Comparison of ENCODE assay signal across 11 cellular contexts in genomic region chr10:104323085-104323484, GRCh38. TPM values are rescaled to one million over a fixed set of nuclear protein-coding genes. Genes with fewer than 3 reads are reported as not detected.
A peak's percentile ranks its signal among the peaks of the same experiment; 100 is the strongest.
DNase-seq lines count a peak whose midpoint lies in the region; ATAC-seq and TF ChIP-seq lines count a peak whose summit lies in the region.
"Had no signal": no experiment of that assay in that cellular context is flagged by ENCODE, and none has a peak within 500 bp of the region (broad histone marks: within the 10 kb centered on the region; RNA-seq: fewer than 3 reads in every experiment).

No MANE protein-coding gene starts in this region.

- no peaks in the 10 kb centered on the region for H3K36me3 ChIP-seq in left ventricle myocardium inferior
- H3K36me3 ChIP-seq in mesenchymal stem cell (ENCODE audit: control insufficient read depth in 1 of 2, insufficient read depth in 2 of 2, low read depth in 1 of 2, low read length in 2 of 2), result peaks cover 34 to 47% of the 10 kb centered on the region in 2 experiments
- H3K36me3 ChIP-seq in vagina, result no peaks in the 10 kb centered on the region

- no peak overlapping the region for H2AFZ ChIP-seq in mesenchymal stem cell (ENCODE audit: low read depth, low read length)

- 76% methylated on average over 1 of the region's 1 CpG for WGBS in mesenchymal stem cell

- no peak overlapping the region for H4K91ac ChIP-seq in mesenchymal stem cell (ENCODE audit: low read length)

- H3K14ac ChIP-seq in mesenchymal stem cell (ENCODE audit: low read length in 2 of 2), result no peak overlapping the region

- H2BK15ac ChIP-seq in mesenchymal stem cell (ENCODE audit: low read depth, poor library complexity, severe bottlenecking), result no peak overlapping the region

- no peak overlapping the region for H3K4ac ChIP-seq in mesenchymal stem cell (ENCODE audit: low read depth in 1 of 2, low read length in 2 of 2)

- no peak for TF ChIP-seq POLR2A in vagina (IDR thresholded peaks at IDR 0.05)

- no peak overlapping the region for H2BK120ac ChIP-seq in mesenchymal stem cell (ENCODE audit: low read depth, low read length)

- no peak overlapping the region for H2BK5ac ChIP-seq in mesenchymal stem cell (ENCODE audit: low read depth, low read length, poor library complexity, severe bottlenecking)

- H3K9ac ChIP-seq in mesenchymal stem cell (ENCODE audit: low read length), result peak overlapping the region; percentile 21

- no peak overlapping the region for H2AK5ac ChIP-seq in mesenchymal stem cell (ENCODE audit: low read length, severe bottlenecking)

- H3K27ac ChIP-seq in left ventricle myocardium inferior (replicated peaks), result peak overlapping the region; percentile 99
- no peak overlapping the region for H3K27ac ChIP-seq in mesenchymal stem cell (ENCODE audit: low read length, poor library complexity, severe bottlenecking)
- peak overlapping the region; percentile 96 for H3K27ac ChIP-seq in vagina
- peak overlapping the region in 1 of 2 donors; percentile 90 for H3K27ac ChIP-seq in coronary artery

- peaks cover 5% of the 10 kb centered on the region for H3K27me3 Mint-ChIP-seq in brain

- DNase-seq in left ventricle myocardium inferior, result no peak
- no peak for DNase-seq in Right ventricle myocardium superior
- DNase-seq in mesenchymal stem cell, result no peak
- no peak for DNase-seq in vagina (ENCODE audit: extremely low spot score in 2 of 2)
- no peak for DNase-seq in GM10266 (ENCODE audit: extremely low spot score)
- DNase-seq in coronary artery (ENCODE audit: low spot score), result no peak
- no peak for DNase-seq in NCI-H82 treated with DMSO at 0.1 percent for 48 hours (lab: John Stamatoyannopoulos, UW; ENCODE audit: unreplicated experiment)
- DNase-seq: C1 segment of cervical spinal cord, NCI-H82, occipital lobe had no signal

- TF ChIP-seq CTCF in left ventricle myocardium inferior (IDR thresholded peaks at IDR 0.05; ENCODE audit: borderline replicate concordance) (no peak), brain (conservative IDR thresholded peaks at IDR 0.05) (no peak), vagina (IDR thresholded peaks at IDR 0.05) (no peak), GM10266 (IDR thresholded peaks at IDR 0.05; ENCODE audit: control insufficient read depth, insufficient read depth, low read depth, missing control alignments) (no peak), coronary artery (IDR thresholded peaks at IDR 0.05) (no peak)

- peaks cover 100% of the 10 kb centered on the region for H3K4me1 ChIP-seq in left ventricle myocardium inferior
- peaks cover 49% of the 10 kb centered on the region for H3K4me1 ChIP-seq in mesenchymal stem cell (ENCODE audit: control insufficient read depth, insufficient read depth, low read depth, low read length)
- H3K4me1 ChIP-seq in vagina, result peaks cover 100% of the 10 kb centered on the region

- no peak overlapping the region for H2BK12ac ChIP-seq in mesenchymal stem cell (ENCODE audit: low read length in 2 of 2)

- H3K4me3 ChIP-seq in left ventricle myocardium inferior (no peak overlapping the region), mesenchymal stem cell (ENCODE audit: insufficient read depth in 1 of 2, low read depth in 1 of 2, low read length in 2 of 2) (no peak overlapping the region), vagina (no peak overlapping the region), coronary artery (no peak overlapping the region)

- peaks cover 100% of the 10 kb centered on the region for H3K4me1 Mint-ChIP-seq in brain

- H3K9me3 Mint-ChIP-seq in brain, result no peaks in the 10 kb centered on the region

- H4K8ac ChIP-seq in mesenchymal stem cell (ENCODE audit: low read length), result no peak overlapping the region

- intact Hi-C loops in left ventricle myocardium inferior (cut with micrococcal nuclease), result no loop called here
- intact Hi-C loops in Right ventricle myocardium superior (cut with DNase I), result no loop called here
- intact Hi-C loops in vagina (cut with DNase I), result no loop called here

- peak overlapping the region; percentile 63 to 93 (median 82) for H3K27ac Mint-ChIP-seq in brain

- H3K27me3 ChIP-seq in left ventricle myocardium inferior (ENCODE audit: low read depth) (no peaks in the 10 kb centered on the region), mesenchymal stem cell (ENCODE audit: control insufficient read depth in 1 of 2, insufficient read depth in 1 of 2, low read length in 2 of 2) (no peaks in the 10 kb centered on the region), vagina (no peaks in the 10 kb centered on the region)

- H3K18ac ChIP-seq in mesenchymal stem cell (ENCODE audit: low read depth in 1 of 2, low read length in 2 of 2), result no peak overlapping the region

- no peaks in the 10 kb centered on the region for H3K9me3 ChIP-seq in left ventricle myocardium inferior (replicated peaks)
- H3K9me3 ChIP-seq in mesenchymal stem cell (ENCODE audit: control insufficient read depth, low read length), result no peaks in the 10 kb centered on the region
- no peaks in the 10 kb centered on the region for H3K9me3 ChIP-seq in vagina

- H3K4me3 Mint-ChIP-seq in brain, result peak overlapping the region in 1 of 5 experiments; percentile 8

- H3K4me2 ChIP-seq in mesenchymal stem cell (ENCODE audit: low read length, poor library complexity, severe bottlenecking), result no peak overlapping the region

- H3K36me3 Mint-ChIP-seq in brain, result peaks cover 4% of the 10 kb centered on the region

- peaks cover 29% of the 10 kb centered on the region for H3K79me1 ChIP-seq in mesenchymal stem cell (replicated peaks; ENCODE audit: low read length, poor library complexity, severe bottlenecking)

- no peak for ATAC-seq in Right ventricle myocardium superior (ENCODE audit: poor library complexity)

- H3K23ac ChIP-seq in mesenchymal stem cell (ENCODE audit: low read length in 2 of 2), result no peak overlapping the region

RNA-seq across cellular contexts. Expression of gene ITPRIP, which starts 15.2 kb away (rescaled TPM):
- total RNA-seq in left ventricle myocardium inferior (35.4 TPM), Right ventricle myocardium superior (29.1 TPM), vagina (85.7 TPM)
- polyA plus RNA-seq in brain (ENCODE audit: insufficient read depth, low read depth, low replicate concordance), result 19.8 TPM
- 13.8 TPM for polyA plus RNA-seq in mesenchymal stem cell (2013, experiment 1 of 2)
- 13.9 TPM for polyA plus RNA-seq in mesenchymal stem cell (2013, experiment 2 of 2)

RNA-seq across cellular contexts. Expression of gene CFAP58, which starts 30.5 kb away (rescaled TPM):
- total RNA-seq in left ventricle myocardium inferior (3.5 TPM), Right ventricle myocardium superior (2.2 TPM), vagina (0.49 TPM)
- polyA plus RNA-seq in brain (ENCODE audit: insufficient read depth, low read depth, low replicate concordance), result 0.37 TPM
- 0.12 TPM for polyA plus RNA-seq in mesenchymal stem cell (2013, experiment 1 of 2)
- 0.11 TPM for polyA plus RNA-seq in mesenchymal stem cell (2013, experiment 2 of 2)

RNA-seq across cellular contexts. Expression of gene GSTO2, which starts 54.1 kb away (rescaled TPM):
- total RNA-seq in left ventricle myocardium inferior (0.80 TPM), Right ventricle myocardium superior (1.0 TPM), vagina (13.8 TPM)
- 23.9 TPM for polyA plus RNA-seq in brain (ENCODE audit: insufficient read depth, low read depth, low replicate concordance)
- 2.3 TPM for polyA plus RNA-seq in mesenchymal stem cell (2013, experiment 1 of 2)
- 1.9 TPM for polyA plus RNA-seq in mesenchymal stem cell (2013, experiment 2 of 2)
